In genomic region chr12:68824597-68825250, GRCh38 we compare ENCODE assay signal across 12 cellular contexts.
"Had no signal": no experiment of that assay in that cellular context is flagged by ENCODE, and none has a peak within 500 bp of the region (broad histone marks: within the 10 kb centered on the region; RNA-seq: fewer than 3 reads in every experiment).

No MANE protein-coding gene starts in this region.

- H3K4me3 Mint-ChIP-seq: activated CD4-positive, alpha-beta memory T cell treated with anti-CD3 and anti-CD28 coated beads, Interleukin-2, amount 10 ng/mL, durations not matched to agents 7 days and 5 days; activated naive CD4-positive, alpha-beta T cell treated with anti-CD3 and anti-CD28 coated beads, Interleukin-2, amount 10 ng/mL, durations not matched to agents 7 days and 5 days; neural crest cell; stimulated activated naive CD8-positive, alpha-beta T cell treated with anti-CD3 and anti-CD28 coated beads, Interleukin-15, Interleukin-2, amounts not matched to agents 100 ng/mL and 50 ng/mL, for 24 hours had no signal

- ATAC-seq: right cardiac atrium had no signal

- H3K4me1 Mint-ChIP-seq: neural crest cell had no signal

- DNase-seq: activated CD4-positive, alpha-beta memory T cell treated with anti-CD3 and anti-CD28 coated beads, Interleukin-2, amount 10 ng/mL, durations not matched to agents 7 days and 5 days; activated CD8-positive, alpha-beta memory T cell treated with anti-CD3 and anti-CD28 coated beads, Interleukin-2, amount 50 U/mL, for 4 hours; activated naive CD4-positive, alpha-beta T cell treated with anti-CD3 and anti-CD28 coated beads, Interleukin-2, amount 10 ng/mL, durations not matched to agents 7 days and 5 days; effector memory CD4-positive, alpha-beta T cell; foreskin melanocyte; right cardiac atrium; testis had no signal

- H3K4me3 ChIP-seq: prostate gland, SK-N-MC, testis had no signal

- H3K9me3 Mint-ChIP-seq: activated CD4-positive, alpha-beta memory T cell treated with anti-CD3 and anti-CD28 coated beads, Interleukin-2, amount 10 ng/mL, durations not matched to agents 7 days and 5 days; activated naive CD4-positive, alpha-beta T cell treated with anti-CD3 and anti-CD28 coated beads, Interleukin-2, amount 10 ng/mL, durations not matched to agents 7 days and 5 days; neural crest cell; stimulated activated naive CD8-positive, alpha-beta T cell treated with anti-CD3 and anti-CD28 coated beads, Interleukin-15, Interleukin-2, amounts not matched to agents 100 ng/mL and 50 ng/mL, for 24 hours had no signal

- H3K27me3 ChIP-seq: testis had no signal

- H3K27me3 Mint-ChIP-seq: activated CD4-positive, alpha-beta memory T cell treated with anti-CD3 and anti-CD28 coated beads, Interleukin-2, amount 10 ng/mL, durations not matched to agents 7 days and 5 days; activated naive CD4-positive, alpha-beta T cell treated with anti-CD3 and anti-CD28 coated beads, Interleukin-2, amount 10 ng/mL, durations not matched to agents 7 days and 5 days; stimulated activated naive CD8-positive, alpha-beta T cell treated with anti-CD3 and anti-CD28 coated beads, Interleukin-15, Interleukin-2, amounts not matched to agents 100 ng/mL and 50 ng/mL, for 24 hours had no signal

- H3K27ac ChIP-seq: prostate gland, SK-N-MC, testis, VCaP had no signal

- H3K27ac Mint-ChIP-seq: activated CD4-positive, alpha-beta memory T cell treated with anti-CD3 and anti-CD28 coated beads, Interleukin-2, amount 10 ng/mL, durations not matched to agents 7 days and 5 days; activated naive CD4-positive, alpha-beta T cell treated with anti-CD3 and anti-CD28 coated beads, Interleukin-2, amount 10 ng/mL, durations not matched to agents 7 days and 5 days had no signal
